21 cellular contexts compared by ENCODE assay signal in the genomic region with DNA sequence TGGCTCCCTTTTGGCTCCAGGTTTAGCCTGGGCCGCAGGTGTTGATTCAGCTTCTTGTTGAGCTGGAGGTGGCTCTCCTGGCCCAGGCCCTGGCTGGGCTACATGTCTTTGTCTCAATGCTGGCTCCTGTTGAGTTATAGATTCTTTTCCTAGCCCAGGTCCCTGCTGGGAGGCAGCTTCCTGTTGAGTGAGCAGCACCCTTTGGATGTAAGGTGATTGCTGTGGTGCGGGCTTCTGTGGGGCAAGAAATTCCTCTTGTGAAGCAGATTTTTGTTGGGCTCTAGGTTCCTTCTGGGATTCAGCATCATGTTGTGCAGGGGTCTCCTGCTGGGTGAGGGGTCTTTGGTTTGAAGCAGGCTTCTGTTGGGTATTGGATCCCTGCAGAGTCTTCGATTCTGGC. TPM values are rescaled to one million over a fixed set of nuclear protein-coding genes. Genes with fewer than 3 reads are reported as not detected.
"Had no signal": no experiment of that assay in that cellular context is flagged by ENCODE, and none has a peak within 500 bp of the region (broad histone marks: within the 10 kb centered on the region; RNA-seq: fewer than 3 reads in every experiment).

No MANE protein-coding gene starts in this region.

- DNase-seq: activated CD4-positive, alpha-beta T cell treated with anti-CD3 and anti-CD28 coated beads for 48 hours; activated CD8-positive, alpha-beta T cell treated with anti-CD3 and anti-CD28 coated beads for 36 hours; activated gamma-delta T cell; activated T-cell treated with anti-CD3 and anti-CD28 coated beads, Interleukin-2, amount 50 U/mL, for 72 hours; erythroblast; kidney; left lung; mucosa of descending colon; naive thymus-derived CD8-positive, alpha-beta T cell; stimulated activated CD4-positive, alpha-beta T cell treated with anti-CD3 and anti-CD28 coated beads, Interleukin-4, amount 100 ng/mL, for 4 hours; stimulated activated CD8-positive, alpha-beta memory T cell treated with anti-CD3 and anti-CD28 coated beads, Interleukin-4, amount 100 ng/mL, for 48 hours; T-helper 2 cell; testis; upper lobe of left lung had no signal

- H3K4me3 Mint-ChIP-seq: activated CD8-positive, alpha-beta T cell treated with anti-CD3 and anti-CD28 coated beads for 36 hours; activated T-cell treated with anti-CD3 and anti-CD28 coated beads, Interleukin-2, amount 50 U/mL, for 72 hours; memory B cell; stimulated activated naive CD8-positive, alpha-beta T cell treated with anti-CD3 and anti-CD28 coated beads, Interleukin-15, Interleukin-2, amounts not matched to agents 100 ng/mL and 50 ng/mL, for 24 hours had no signal

- ATAC-seq: activated CD8-positive, alpha-beta T cell treated with anti-CD3 and anti-CD28 coated beads for 36 hours; activated naive CD4-positive, alpha-beta T cell treated with anti-CD3 and anti-CD28 coated beads, Interleukin-2, amount 50 U/mL, for 72 hours; activated T-cell treated with anti-CD3 and anti-CD28 coated beads, Interleukin-2, amount 50 U/mL, for 72 hours; left lung; mucosa of descending colon; naive thymus-derived CD8-positive, alpha-beta T cell had no signal

- H3K36me3 Mint-ChIP-seq: memory B cell; naive thymus-derived CD8-positive, alpha-beta T cell had no signal

- H3K27me3 Mint-ChIP-seq: activated CD8-positive, alpha-beta T cell treated with anti-CD3 and anti-CD28 coated beads for 36 hours; memory B cell; naive thymus-derived CD8-positive, alpha-beta T cell; stimulated activated naive CD8-positive, alpha-beta T cell treated with anti-CD3 and anti-CD28 coated beads, Interleukin-15, Interleukin-2, amounts not matched to agents 100 ng/mL and 50 ng/mL, for 24 hours had no signal

- H3K9me3 Mint-ChIP-seq: activated CD8-positive, alpha-beta T cell treated with anti-CD3 and anti-CD28 coated beads for 36 hours; activated naive CD4-positive, alpha-beta T cell treated with anti-CD3 and anti-CD28 coated beads, Interleukin-2, amount 50 U/mL, for 72 hours; activated T-cell treated with anti-CD3 and anti-CD28 coated beads, Interleukin-2, amount 50 U/mL, for 72 hours; memory B cell; naive thymus-derived CD8-positive, alpha-beta T cell; stimulated activated naive CD8-positive, alpha-beta T cell treated with anti-CD3 and anti-CD28 coated beads, Interleukin-15, Interleukin-2, amounts not matched to agents 100 ng/mL and 50 ng/mL, for 24 hours had no signal

- H3K27ac Mint-ChIP-seq: activated CD8-positive, alpha-beta T cell treated with anti-CD3 and anti-CD28 coated beads for 36 hours; activated naive CD4-positive, alpha-beta T cell treated with anti-CD3 and anti-CD28 coated beads, Interleukin-2, amount 50 U/mL, for 72 hours; activated T-cell treated with anti-CD3 and anti-CD28 coated beads, Interleukin-2, amount 50 U/mL, for 72 hours; memory B cell; progenitor cell of endocrine pancreas; stimulated activated naive CD8-positive, alpha-beta T cell treated with anti-CD3 and anti-CD28 coated beads, Interleukin-15, Interleukin-2, amounts not matched to agents 100 ng/mL and 50 ng/mL, for 24 hours had no signal

RNA-seq across cellular contexts. Expression of gene CXCL17, which starts 16.1 kb away (rescaled TPM):
- total RNA-seq: activated CD8-positive, alpha-beta T cell treated with anti-CD3 and anti-CD28 coated beads for 36 hours; activated naive CD4-positive, alpha-beta T cell treated with anti-CD3 and anti-CD28 coated beads, Interleukin-2, amount 50 U/mL, for 72 hours; activated T-cell treated with anti-CD3 and anti-CD28 coated beads, Interleukin-2, amount 50 U/mL, for 72 hours; cardiac muscle cell; kidney; mucosa of descending colon; naive thymus-derived CD8-positive, alpha-beta T cell; right atrium auricular region; smooth muscle cell; testis had no signal

RNA-seq across cellular contexts. Expression of gene CNFN, which starts 36.5 kb away (rescaled TPM):
- total RNA-seq: activated CD8-positive, alpha-beta T cell treated with anti-CD3 and anti-CD28 coated beads for 36 hours; activated naive CD4-positive, alpha-beta T cell treated with anti-CD3 and anti-CD28 coated beads, Interleukin-2, amount 50 U/mL, for 72 hours; naive thymus-derived CD8-positive, alpha-beta T cell had no signal
